In the genomic region with DNA sequence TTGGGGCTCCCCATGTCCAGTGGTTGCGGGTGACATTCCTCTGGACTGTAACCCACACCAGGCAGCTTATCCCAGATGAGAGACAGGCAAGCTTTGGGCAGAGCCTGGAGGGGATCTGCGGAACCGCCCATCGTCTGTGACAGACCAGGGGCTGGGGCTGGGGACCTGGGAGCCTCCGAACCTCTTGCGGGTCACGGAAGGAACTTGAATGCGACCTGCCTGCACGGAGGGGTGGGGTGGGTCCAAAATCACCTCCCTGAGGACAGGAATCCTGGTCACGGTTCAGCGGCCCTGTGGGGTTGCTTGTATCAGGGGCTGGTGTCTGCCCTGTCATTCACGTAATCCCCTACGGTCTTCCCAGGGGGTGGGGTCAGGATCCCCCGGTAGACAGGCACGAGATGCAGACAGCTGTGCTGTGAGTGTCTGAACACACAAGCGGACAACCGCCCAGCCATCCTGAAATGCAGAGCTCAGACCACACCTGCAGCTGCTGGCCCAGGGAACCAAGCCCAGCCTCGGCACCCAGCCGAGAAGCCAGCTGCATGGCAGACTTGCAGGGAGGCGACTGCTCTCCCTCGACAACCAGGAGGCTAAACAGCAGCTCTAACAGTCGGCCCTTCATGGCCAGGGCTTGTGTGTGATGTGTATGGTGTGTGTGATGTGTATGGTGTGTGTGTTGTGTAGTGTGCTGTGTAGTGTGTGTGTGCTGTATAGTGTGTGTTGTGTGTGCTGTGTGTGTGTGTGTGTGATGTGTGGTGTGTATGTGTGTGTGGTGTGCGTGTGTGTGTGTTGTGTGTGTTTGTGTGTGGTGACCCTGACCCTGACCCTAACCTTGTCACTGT, we compare ENCODE assay signal across 12 cellular contexts.
DNase-seq lines count a peak whose midpoint lies in the region; ATAC-seq, FAIRE-seq and TF ChIP-seq lines count a peak whose summit lies in the region.
"Had no signal": no experiment of that assay in that cellular context is flagged by ENCODE, and none has a peak within 500 bp of the region (broad histone marks: within the 10 kb centered on the region; RNA-seq: fewer than 3 reads in every experiment).

No MANE protein-coding gene starts in this region.

- 39 to 45% (median 40%) methylated on average over 14 to 23 of the region's 23 CpGs for WGBS in heart left ventricle, 4 donors

- no peaks in the 10 kb centered on the region for H3K36me3 Mint-ChIP-seq in T-helper 2 cell treated with Interferon-gamma antibody and Interleukin-4, amounts not matched to agents 5 μg/mL and 100 μg/mL, for 36 hours (ENCODE audit: low read depth)

- no peaks in the 10 kb centered on the region for H3K9me3 ChIP-seq in heart left ventricle
- H3K9me3 ChIP-seq: ascending aorta, vagina had no signal

- no peaks in the 10 kb centered on the region for H3K27me3 Mint-ChIP-seq in T-helper 2 cell treated with Interferon-gamma antibody and Interleukin-4, amounts not matched to agents 5 μg/mL and 100 μg/mL, for 36 hours (ENCODE audit: low read depth)

- no peak overlapping the region for H3K27ac Mint-ChIP-seq in T-helper 2 cell treated with Interferon-gamma antibody and Interleukin-4, amounts not matched to agents 5 μg/mL and 100 μg/mL, for 36 hours

- H3K4me3 ChIP-seq in heart left ventricle: no peak overlapping the region
- H3K4me3 ChIP-seq: ascending aorta, vagina had no signal

- no peak for FAIRE-seq in GM12891 (lab: Jason Lieb, UNC)

- no peaks in the 10 kb centered on the region for H3K36me3 ChIP-seq in heart left ventricle
- H3K36me3 ChIP-seq: ascending aorta, vagina had no signal

- H3K4me3 Mint-ChIP-seq in T-helper 2 cell treated with Interferon-gamma antibody and Interleukin-4, amounts not matched to agents 5 μg/mL and 100 μg/mL, for 36 hours: no peak overlapping the region

- TF ChIP-seq CTCF in heart left ventricle (IDR thresholded peaks at IDR 0.05): no peak

- DNase-seq in Right ventricle myocardium superior (no peak), heart left ventricle (no peak), NCI-H345 treated with DMSO at 0.1 percent for 48 hours (lab: John Stamatoyannopoulos, UW; ENCODE audit: unreplicated experiment) (peak; percentile 49), iPS-NIHi11 (ENCODE audit: low spot score) (peak; percentile 58), GM12891 (ENCODE audit: insufficient read length, low spot score) (no peak)
- DNase-seq in T-helper 2 cell treated with Interferon-gamma antibody and Interleukin-4, amounts not matched to agents 5 μg/mL and 100 μg/mL, for 36 hours (ENCODE audit: low spot score): no peak
- DNase-seq: activated CD4-positive, alpha-beta T cell treated with anti-CD3 and anti-CD28 coated beads for 48 hours; left ventricle myocardium superior had no signal

- intact Hi-C loops in Right ventricle myocardium superior (cut with DNase I): no loop called here
- intact Hi-C loops in heart left ventricle (cut with DNase I): no loop called here

- no peaks in the 10 kb centered on the region for H3K4me1 ChIP-seq in heart left ventricle

- no peaks in the 10 kb centered on the region for H3K9me3 Mint-ChIP-seq in T-helper 2 cell treated with Interferon-gamma antibody and Interleukin-4, amounts not matched to agents 5 μg/mL and 100 μg/mL, for 36 hours

- TF ChIP-seq POLR2A in heart left ventricle (IDR thresholded peaks at IDR 0.05): no peak
- TF ChIP-seq POLR2A in GM12891 (IDR thresholded peaks at IDR 0.05; ENCODE audit: low read depth, low read length): no peak

- no peaks in the 10 kb centered on the region for H3K4me1 Mint-ChIP-seq in T-helper 2 cell treated with Interferon-gamma antibody and Interleukin-4, amounts not matched to agents 5 μg/mL and 100 μg/mL, for 36 hours (ENCODE audit: low read depth)

- no peak overlapping the region for H3K27ac ChIP-seq in heart left ventricle
- H3K27ac ChIP-seq: ascending aorta, vagina had no signal

- H3K27me3 ChIP-seq in heart left ventricle: peaks cover 7 to 65% (median 15%) of the 10 kb centered on the region in 9 donors
- H3K27me3 ChIP-seq: ascending aorta, vagina had no signal

- ATAC-seq in Right ventricle myocardium superior (ENCODE audit: poor library complexity) (peak; percentile 20), heart left ventricle (no peak), HG02678 (IDR thresholded peaks at IDR 0.05; ENCODE audit: unreplicated experiment) (no peak), GM21381 (IDR thresholded peaks at IDR 0.05; ENCODE audit: unreplicated experiment) (no peak)
- ATAC-seq: left ventricle myocardium superior had no signal

TF ChIP-seq in GM12891, 5 proteins besides CTCF, POLR2A, EP300 and RAD21:
- TF ChIP-seq POLR2AphosphoS5 (IDR thresholded peaks at IDR 0.05; ENCODE audit: low read depth, low read length) (no peak), TAF1 (IDR thresholded peaks at IDR 0.05; ENCODE audit: low read depth, low read length) (no peak), POU2F2 (IDR thresholded peaks at IDR 0.05; ENCODE audit: low read depth, low read length) (no peak), PAX5 (IDR thresholded peaks at IDR 0.05; ENCODE audit: insufficient read depth, low read length, severe bottlenecking) (no peak), SPI1 (IDR thresholded peaks at IDR 0.05; ENCODE audit: low read depth, low read length) (no peak)

Comparison
In these comparisons a context has a peak if more than half of its experiments do, and no peak if none do; other contexts are left out.
1. DNase-seq: peak in NCI-H345 treated with DMSO at 0.1 percent for 48 hours (single experiment) and iPS-NIHi11 (single experiment); none in Right ventricle myocardium superior (single experiment), heart left ventricle (0 of 5), GM12891 (single experiment) and T-helper 2 cell treated with Interferon-gamma antibody and Interleukin-4, amounts not matched to agents 5 μg/mL and 100 μg/mL, for 36 hours (single experiment).